1 cellular context compared by ENCODE assay signal in the genomic region with DNA sequence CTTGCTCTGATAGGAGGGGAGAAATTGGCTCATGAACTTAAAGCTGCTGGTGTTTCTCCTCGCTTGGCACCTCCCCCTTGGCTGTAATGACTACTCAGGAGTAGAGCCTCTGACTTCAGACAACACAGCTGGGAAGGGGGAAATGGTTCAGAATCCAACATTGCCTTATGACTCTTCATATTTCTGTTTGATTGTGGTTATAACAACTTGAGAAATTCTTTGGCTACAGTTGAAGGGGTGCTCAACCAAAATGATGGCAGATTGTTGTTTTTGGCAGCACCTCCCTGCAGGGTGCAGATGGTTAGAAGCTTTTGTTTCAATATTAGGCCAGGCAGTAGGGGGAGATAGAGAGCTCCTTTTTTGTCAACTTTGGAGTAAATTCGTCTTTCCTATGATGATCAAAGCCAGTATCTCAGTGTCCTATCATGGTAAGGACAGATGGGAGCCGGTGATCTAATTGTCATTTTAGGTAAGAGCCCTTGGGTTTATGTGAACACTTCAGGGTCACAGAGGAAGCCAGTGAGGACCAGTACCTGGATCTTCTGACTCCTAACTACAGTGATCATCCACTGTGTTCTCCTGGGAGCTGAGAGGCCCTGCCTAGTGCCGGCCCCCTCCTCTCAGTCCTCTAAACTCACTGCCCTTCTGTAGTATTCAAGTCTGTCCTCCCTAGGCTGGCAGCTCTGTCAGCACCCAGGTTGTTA.
TF ChIP-seq lines count a peak whose summit lies in the region.

No MANE protein-coding gene starts in this region.

TF ChIP-seq in HepG2, 621 proteins besides CTCF, POLR2A, EP300 and RAD21 (continued from another document and continues in another):
- TF ChIP-seq, protein P1, sequence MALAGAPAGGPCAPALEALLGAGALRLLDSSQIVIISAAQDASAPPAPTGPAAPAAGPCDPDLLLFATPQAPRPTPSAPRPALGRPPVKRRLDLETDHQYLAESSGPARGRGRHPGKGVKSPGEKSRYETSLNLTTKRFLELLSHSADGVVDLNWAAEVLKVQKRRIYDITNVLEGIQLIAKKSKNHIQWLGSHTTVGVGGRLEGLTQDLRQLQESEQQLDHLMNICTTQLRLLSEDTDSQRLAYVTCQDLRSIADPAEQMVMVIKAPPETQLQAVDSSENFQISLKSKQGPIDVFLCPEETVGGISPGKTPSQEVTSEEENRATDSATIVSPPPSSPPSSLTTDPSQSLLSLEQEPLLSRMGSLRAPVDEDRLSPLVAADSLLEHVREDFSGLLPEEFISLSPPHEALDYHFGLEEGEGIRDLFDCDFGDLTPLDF (CRISPR knock-in tag; IDR thresholded peaks at IDR 0.05), result no peak
- TF ChIP-seq REL (CRISPR knock-in tag; conservative IDR thresholded peaks at IDR 0.05), result no peak
- TF ChIP-seq TMF1 (CRISPR knock-in tag; IDR thresholded peaks at IDR 0.05; ENCODE audit: low read depth), result no peak
- TF ChIP-seq TAF1 (CRISPR knock-in tag; IDR thresholded peaks at IDR 0.05), result no peak
- no peak for TF ChIP-seq GATAD1 (CRISPR knock-in tag; IDR thresholded peaks at IDR 0.05)
- no peak for TF ChIP-seq GTF2F1 (IDR thresholded peaks at IDR 0.05; ENCODE audit: low read length)
- TF ChIP-seq IKZF5 (CRISPR knock-in tag; IDR thresholded peaks at IDR 0.05), result no peak
- no peak for TF ChIP-seq ZSCAN30 (CRISPR knock-in tag; IDR thresholded peaks at IDR 0.05)
- no peak for TF ChIP-seq GZF1 (CRISPR knock-in tag; IDR thresholded peaks at IDR 0.05)
- no peak for TF ChIP-seq ATF3 (CRISPR knock-in tag; IDR thresholded peaks at IDR 0.05)
- TF ChIP-seq POGZ (CRISPR knock-in tag; IDR thresholded peaks at IDR 0.05), result no peak
- no peak for TF ChIP-seq THAP8 (CRISPR knock-in tag; IDR thresholded peaks at IDR 0.05; ENCODE audit: borderline replicate concordance)
- no peak for TF ChIP-seq ZNF331 (CRISPR knock-in tag; IDR thresholded peaks at IDR 0.05)
- TF ChIP-seq CENPX (CRISPR knock-in tag; IDR thresholded peaks at IDR 0.05), result no peak
- no peak for TF ChIP-seq ZNF556 (CRISPR knock-in tag; IDR thresholded peaks at IDR 0.05; ENCODE audit: borderline replicate concordance)
- no peak for TF ChIP-seq NR2F6 (IDR thresholded peaks at IDR 0.05)
- TF ChIP-seq NR2F6 (CRISPR knock-in tag; IDR thresholded peaks at IDR 0.05), result no peak
- TF ChIP-seq FOXA3 (CRISPR knock-in tag; IDR thresholded peaks at IDR 0.05), result no peak
- no peak; the same call in 1 of the 2 replicates for TF ChIP-seq ZFP37 (CRISPR knock-in tag; IDR thresholded peaks at IDR 0.05; ENCODE audit: borderline replicate concordance)
- TF ChIP-seq ZNF839 (CRISPR knock-in tag; IDR thresholded peaks at IDR 0.05; ENCODE audit: borderline replicate concordance), result no peak
- TF ChIP-seq HDAC6 (IDR thresholded peaks at IDR 0.05; ENCODE audit: low read depth, low read length), result no peak
- TF ChIP-seq ARNT2 (CRISPR knock-in tag; IDR thresholded peaks at IDR 0.05; ENCODE audit: low read depth), result no peak
- no peak for TF ChIP-seq SNAPC4 (CRISPR knock-in tag; IDR thresholded peaks at IDR 0.05)
- no peak for TF ChIP-seq ZHX1 (CRISPR knock-in tag; IDR thresholded peaks at IDR 0.05; ENCODE audit: low read depth)
- peak; percentile 56; the same call in 1 of the 2 replicates for TF ChIP-seq SP4 (CRISPR knock-in tag; IDR thresholded peaks at IDR 0.05)
- no peak for TF ChIP-seq TRIM24 (CRISPR knock-in tag; IDR thresholded peaks at IDR 0.05)
- no peak for TF ChIP-seq SP140L (CRISPR knock-in tag; IDR thresholded peaks at IDR 0.05; ENCODE audit: borderline replicate concordance)
- no peak for TF ChIP-seq ZNF598 (CRISPR knock-in tag; IDR thresholded peaks at IDR 0.05; ENCODE audit: borderline replicate concordance)
- no peak for TF ChIP-seq CENPT (CRISPR knock-in tag; IDR thresholded peaks at IDR 0.05; ENCODE audit: low read depth)
- no peak for TF ChIP-seq HMGXB3 (CRISPR knock-in tag; IDR thresholded peaks at IDR 0.05; ENCODE audit: borderline replicate concordance)
- no peak for TF ChIP-seq ZNF430 (CRISPR knock-in tag; IDR thresholded peaks at IDR 0.05)
- no peak for TF ChIP-seq FOXJ3 (CRISPR knock-in tag; IDR thresholded peaks at IDR 0.05; ENCODE audit: borderline replicate concordance)
- TF ChIP-seq, protein P2, sequence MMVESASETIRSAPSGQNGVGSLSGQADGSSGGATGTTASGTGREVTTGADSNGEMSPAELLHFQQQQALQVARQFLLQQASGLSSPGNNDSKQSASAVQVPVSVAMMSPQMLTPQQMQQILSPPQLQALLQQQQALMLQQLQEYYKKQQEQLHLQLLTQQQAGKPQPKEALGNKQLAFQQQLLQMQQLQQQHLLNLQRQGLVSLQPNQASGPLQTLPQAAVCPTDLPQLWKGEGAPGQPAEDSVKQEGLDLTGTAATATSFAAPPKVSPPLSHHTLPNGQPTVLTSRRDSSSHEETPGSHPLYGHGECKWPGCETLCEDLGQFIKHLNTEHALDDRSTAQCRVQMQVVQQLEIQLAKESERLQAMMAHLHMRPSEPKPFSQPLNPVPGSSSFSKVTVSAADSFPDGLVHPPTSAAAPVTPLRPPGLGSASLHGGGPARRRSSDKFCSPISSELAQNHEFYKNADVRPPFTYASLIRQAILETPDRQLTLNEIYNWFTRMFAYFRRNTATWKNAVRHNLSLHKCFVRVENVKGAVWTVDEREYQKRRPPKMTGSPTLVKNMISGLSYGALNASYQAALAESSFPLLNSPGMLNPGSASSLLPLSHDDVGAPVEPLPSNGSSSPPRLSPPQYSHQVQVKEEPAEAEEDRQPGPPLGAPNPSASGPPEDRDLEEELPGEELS (CRISPR knock-in tag; IDR thresholded peaks at IDR 0.05), result 0 out of 2 replicates have a peak, but pooled peaks have one; percentile 15
- no peak for TF ChIP-seq ZSCAN20 (CRISPR knock-in tag; IDR thresholded peaks at IDR 0.05; ENCODE audit: borderline replicate concordance)
- no peak for TF ChIP-seq ZNF292 (CRISPR knock-in tag; IDR thresholded peaks at IDR 0.05; ENCODE audit: borderline replicate concordance, low read depth)
- no peak for TF ChIP-seq TEAD3 (CRISPR knock-in tag; optimal IDR thresholded peaks at IDR 0.05; ENCODE audit: borderline replicate concordance)
- no peak for TF ChIP-seq ZNF282 (IDR thresholded peaks at IDR 0.05; ENCODE audit: partially characterized antibody)
- TF ChIP-seq ONECUT2 (CRISPR knock-in tag; IDR thresholded peaks at IDR 0.05), result no peak
- 0 out of 2 replicates have a peak, but pooled peaks have one; percentile 56 for TF ChIP-seq ZMYM2 (CRISPR knock-in tag; IDR thresholded peaks at IDR 0.05)
- TF ChIP-seq WIZ (CRISPR knock-in tag; IDR thresholded peaks at IDR 0.05), result no peak
- TF ChIP-seq PRMT3 (CRISPR knock-in tag; IDR thresholded peaks at IDR 0.05; ENCODE audit: borderline replicate concordance, low read depth), result no peak
- 0 out of 2 replicates have a peak, but pooled peaks have one; percentile 24 for TF ChIP-seq ZNF782 (CRISPR knock-in tag; IDR thresholded peaks at IDR 0.05; ENCODE audit: borderline replicate concordance)
- no peak for TF ChIP-seq ZNF350 (CRISPR knock-in tag; IDR thresholded peaks at IDR 0.05; ENCODE audit: borderline replicate concordance, low read depth)
